Comparison of ENCODE assay signal across 26 cellular contexts in genomic region chr1:201156346-201156745, GRCh38. TPM values are rescaled to one million over a fixed set of nuclear protein-coding genes. Genes with fewer than 3 reads are reported as not detected.
"Had no signal": no experiment of that assay in that cellular context is flagged by ENCODE, and none has a peak within 500 bp of the region (broad histone marks: within the 10 kb centered on the region; RNA-seq: fewer than 3 reads in every experiment).

No MANE protein-coding gene starts in this region.

- H3K4me3 Mint-ChIP-seq: memory B cell; natural killer cell treated with Interleukin-12 subunit alpha and Interleukin-12 subunit beta and Interleukin-15 and Interleukin-18, amount 100 ng/mL, for 72 hours; stimulated activated memory B cell treated with anti-CD40 and anti-IgM and Interleukin-4, amounts not matched to agents 10 μg/mL and 1 μg/mL and 100 μg/mL, for 72 hours; stimulated activated naive CD8-positive, alpha-beta T cell treated with anti-CD3 and anti-CD28 coated beads, Interleukin-15, Interleukin-2, amounts not matched to agents 100 ng/mL and 50 ng/mL, for 24 hours had no signal

- H3K27ac Mint-ChIP-seq: memory B cell; natural killer cell treated with Interleukin-12 subunit alpha and Interleukin-12 subunit beta and Interleukin-15 and Interleukin-18, amount 100 ng/mL, for 72 hours; stimulated activated memory B cell treated with anti-CD40 and anti-IgM and Interleukin-4, amounts not matched to agents 10 μg/mL and 1 μg/mL and 100 μg/mL, for 72 hours; stimulated activated naive CD8-positive, alpha-beta T cell treated with anti-CD3 and anti-CD28 coated beads, Interleukin-15, Interleukin-2, amounts not matched to agents 100 ng/mL and 50 ng/mL, for 24 hours had no signal

- H3K36me3 ChIP-seq: uterus had no signal

- ATAC-seq: left cardiac atrium; lower lobe of right lung; natural killer cell treated with Interleukin-12 subunit alpha and Interleukin-12 subunit beta and Interleukin-15 and Interleukin-18, amount 100 ng/mL, for 72 hours; sciatic nerve; stimulated activated memory B cell treated with anti-CD40 and anti-IgM and Interleukin-4, amounts not matched to agents 10 μg/mL and 1 μg/mL and 100 μg/mL, for 72 hours had no signal

- H3K36me3 Mint-ChIP-seq: memory B cell; natural killer cell treated with Interleukin-12 subunit alpha and Interleukin-12 subunit beta and Interleukin-15 and Interleukin-18, amount 100 ng/mL, for 72 hours had no signal

- DNase-seq: dermis blood vessel endothelial cell; esophagus squamous epithelium; foreskin fibroblast; immature natural killer cell; kidney; left cardiac atrium; left ventricle myocardium inferior; lower lobe of right lung; midbrain; stimulated activated CD4-positive, alpha-beta T cell treated with anti-CD3 and anti-CD28 coated beads, Interleukin-15, amount 100 ng/mL, for 24 hours; stimulated activated CD4-positive, alpha-beta T cell treated with anti-CD3 and anti-CD28 coated beads, Interleukin-1b, Interleukin-23, amount 100 ng/mL, for 48 hours; stimulated activated CD4-positive, alpha-beta T cell treated with anti-CD3 and anti-CD28 coated beads, Interleukin-4, amount 100 ng/mL, for 24 hours; tibial artery; upper lobe of left lung; uterus had no signal

- H3K27me3 ChIP-seq: spleen, upper lobe of left lung, uterus had no signal

- H3K9me3 ChIP-seq: esophagus squamous epithelium, left ventricle myocardium inferior, lower lobe of right lung, spleen, tibial artery, upper lobe of left lung, uterus had no signal

- H3K4me3 ChIP-seq: esophagus squamous epithelium, left ventricle myocardium inferior, lower lobe of right lung, spleen, tibial artery, upper lobe of left lung, uterus had no signal

- H3K9me3 Mint-ChIP-seq: memory B cell; natural killer cell treated with Interleukin-12 subunit alpha and Interleukin-12 subunit beta and Interleukin-15 and Interleukin-18, amount 100 ng/mL, for 72 hours; stimulated activated memory B cell treated with anti-CD40 and anti-IgM and Interleukin-4, amounts not matched to agents 10 μg/mL and 1 μg/mL and 100 μg/mL, for 72 hours; stimulated activated naive CD8-positive, alpha-beta T cell treated with anti-CD3 and anti-CD28 coated beads, Interleukin-15, Interleukin-2, amounts not matched to agents 100 ng/mL and 50 ng/mL, for 24 hours had no signal

- H3K27ac ChIP-seq: esophagus squamous epithelium, left ventricle myocardium inferior, lower lobe of right lung, spleen, tibial artery, upper lobe of left lung, uterus had no signal

- FAIRE-seq: kidney had no signal

RNA-seq across cellular contexts. Expression of gene ASCL5, which starts 29.4 kb away (rescaled TPM):
- total RNA-seq: dermis blood vessel endothelial cell; epithelial cell of proximal tubule; esophagus squamous epithelium; kidney; left cardiac atrium; left ventricle myocardium inferior; lower lobe of right lung; natural killer cell treated with Interleukin-12 subunit alpha and Interleukin-12 subunit beta and Interleukin-15 and Interleukin-18, amount 100 ng/mL, for 72 hours; omental fat pad; pulmonary artery endothelial cell; sciatic nerve; skeletal muscle tissue; temporal lobe; upper lobe of left lung; uterus had no signal

RNA-seq across cellular contexts. Expression of gene IGFN1, which starts 34.3 kb away (rescaled TPM):
- total RNA-seq: esophagus squamous epithelium; left ventricle myocardium inferior; natural killer cell treated with Interleukin-12 subunit alpha and Interleukin-12 subunit beta and Interleukin-15 and Interleukin-18, amount 100 ng/mL, for 72 hours; pulmonary artery endothelial cell; spleen had no signal
- polyA plus RNA-seq: immature natural killer cell had no signal

RNA-seq across cellular contexts. Expression of gene CACNA1S, which starts 44.1 kb away (rescaled TPM):
- total RNA-seq: dermis blood vessel endothelial cell; epithelial cell of proximal tubule; esophagus squamous epithelium; kidney; left cardiac atrium; left ventricle myocardium inferior; natural killer cell treated with Interleukin-12 subunit alpha and Interleukin-12 subunit beta and Interleukin-15 and Interleukin-18, amount 100 ng/mL, for 72 hours; omental fat pad; pulmonary artery endothelial cell; sciatic nerve had no signal
- polyA plus RNA-seq: immature natural killer cell had no signal
